ENCODE assay signal across 1 cellular context in the genomic region with DNA sequence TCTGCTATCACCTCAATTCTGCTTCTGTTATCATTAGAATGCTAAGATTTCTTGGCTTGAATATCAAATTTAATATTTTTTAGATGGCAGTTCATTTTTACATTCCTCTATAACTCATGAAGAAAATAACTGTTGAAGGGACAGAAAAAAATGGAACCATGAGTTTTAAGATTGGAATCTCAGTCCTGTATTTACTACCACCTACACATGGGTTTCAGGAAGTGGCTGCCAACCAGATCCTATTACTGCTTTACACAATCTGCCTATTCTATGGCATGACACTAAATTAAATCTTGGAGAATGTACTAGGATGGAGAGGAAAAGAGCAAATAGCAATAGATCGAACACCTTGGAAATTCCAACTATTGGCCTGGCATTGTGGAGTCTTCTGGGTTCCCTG.
TF ChIP-seq lines count a peak whose summit lies in the region.

No MANE protein-coding gene starts in this region.

TF ChIP-seq in SK-N-SH treated with all-trans-retinoic acid at 6 μM for 48 hours, 23 proteins besides CTCF, POLR2A, EP300 and RAD21 (continued from another document):
- TF ChIP-seq, protein P1, sequence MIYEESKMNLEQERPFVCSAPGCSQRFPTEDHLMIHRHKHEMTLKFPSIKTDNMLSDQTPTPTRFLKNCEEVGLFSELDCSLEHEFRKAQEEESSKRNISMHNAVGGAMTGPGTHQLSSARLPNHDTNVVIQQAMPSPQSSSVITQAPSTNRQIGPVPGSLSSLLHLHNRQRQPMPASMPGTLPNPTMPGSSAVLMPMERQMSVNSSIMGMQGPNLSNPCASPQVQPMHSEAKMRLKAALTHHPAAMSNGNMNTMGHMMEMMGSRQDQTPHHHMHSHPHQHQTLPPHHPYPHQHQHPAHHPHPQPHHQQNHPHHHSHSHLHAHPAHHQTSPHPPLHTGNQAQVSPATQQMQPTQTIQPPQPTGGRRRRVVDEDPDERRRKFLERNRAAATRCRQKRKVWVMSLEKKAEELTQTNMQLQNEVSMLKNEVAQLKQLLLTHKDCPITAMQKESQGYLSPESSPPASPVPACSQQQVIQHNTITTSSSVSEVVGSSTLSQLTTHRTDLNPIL (CRISPR knock-in tag; IDR thresholded peaks at IDR 0.05; ENCODE audit: low read depth): no peak
- TF ChIP-seq SNAI2 (CRISPR knock-in tag; IDR thresholded peaks at IDR 0.05) (no peak), ZNF8 (CRISPR knock-in tag; IDR thresholded peaks at IDR 0.05) (no peak)
